5 cellular contexts compared by ENCODE assay signal in the genomic region with DNA sequence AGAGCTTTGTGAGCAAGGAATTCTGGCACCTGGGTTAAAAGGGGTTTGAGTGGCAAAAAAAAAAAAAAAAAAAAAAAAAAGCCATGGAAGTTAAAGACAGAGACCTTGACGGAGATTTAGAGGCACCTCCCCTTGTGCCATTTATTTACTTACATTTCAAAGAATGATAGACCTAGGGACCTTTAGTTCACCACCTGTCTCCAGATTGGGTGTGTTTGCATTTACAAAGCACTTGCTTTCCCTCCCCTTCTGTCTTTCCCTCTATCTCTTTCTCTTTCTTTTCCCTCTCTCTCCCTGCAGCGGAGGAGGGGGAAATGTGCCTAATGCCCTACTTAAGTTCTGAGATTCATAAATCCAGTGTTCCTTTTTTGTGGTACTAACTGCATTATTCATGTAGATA.
"Had no signal": no experiment of that assay in that cellular context is flagged by ENCODE, and none has a peak within 500 bp of the region (broad histone marks: within the 10 kb centered on the region; RNA-seq: fewer than 3 reads in every experiment).

No MANE protein-coding gene starts in this region.

- ATAC-seq: K562 had no signal

- H3K4me3 ChIP-seq: GM23248, K562 had no signal

- H3K27ac ChIP-seq: GM23248 had no signal

- DNase-seq: GM23248, H9, HCEC 1CT, IMR-90 had no signal

- H2AFZ ChIP-seq: GM23248 had no signal

- H3K4me3 Mint-ChIP-seq: H9 had no signal

- H3K9me3 Mint-ChIP-seq: H9 had no signal
